ENCODE assay signal across 8 cellular contexts in the genomic region with DNA sequence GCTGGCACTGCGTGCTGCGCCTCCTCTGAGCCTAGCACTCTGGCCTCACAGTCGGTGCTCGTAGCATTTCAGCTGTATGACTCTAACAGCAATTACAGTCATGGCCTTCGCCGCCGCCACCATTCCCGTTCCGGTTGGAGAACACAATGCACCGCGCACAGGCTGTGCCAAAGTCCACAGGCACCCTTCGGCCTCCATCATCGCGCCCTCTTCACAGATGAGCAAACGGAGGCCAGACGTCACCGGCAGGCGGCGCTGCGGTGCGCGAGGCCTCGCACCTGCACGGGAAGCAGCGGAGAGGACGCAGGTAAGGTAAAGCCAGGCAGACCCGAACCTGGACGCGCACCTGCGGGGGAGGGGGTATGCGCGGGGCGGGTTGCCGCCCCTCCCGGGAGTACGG.
DNase-seq lines count a peak whose midpoint lies in the region; ATAC-seq and TF ChIP-seq lines count a peak whose summit lies in the region.

No MANE protein-coding gene starts in this region.

- peak; percentile 45 for TF ChIP-seq CTCF in CD4-positive, alpha-beta T cell (IDR thresholded peaks at IDR 0.05)
- no peak for TF ChIP-seq CTCF in activated B cell treated with CpG ODN at 0.5 μM for 24 hours (IDR thresholded peaks at IDR 0.05)

- no peak overlapping the region for H3K27ac Mint-ChIP-seq in CD4-positive, alpha-beta T cell
- no peak overlapping the region for H3K27ac Mint-ChIP-seq in activated B cell treated with CpG ODN at 0.5 μM for 24 hours
- no peak overlapping the region for H3K27ac Mint-ChIP-seq in central memory CD8-positive, alpha-beta T cell (ENCODE audit: low read depth)

- H3K9me3 Mint-ChIP-seq in CD4-positive, alpha-beta T cell, result no peaks in the 10 kb centered on the region
- H3K9me3 Mint-ChIP-seq in activated B cell treated with CpG ODN at 0.5 μM for 24 hours, result no peaks in the 10 kb centered on the region
- H3K9me3 Mint-ChIP-seq in central memory CD8-positive, alpha-beta T cell, result no peaks in the 10 kb centered on the region

- H3K27me3 Mint-ChIP-seq in CD4-positive, alpha-beta T cell, result peaks cover 79% of the 10 kb centered on the region
- H3K27me3 Mint-ChIP-seq in activated B cell treated with CpG ODN at 0.5 μM for 24 hours, result peaks cover 38% of the 10 kb centered on the region
- peaks cover 83% of the 10 kb centered on the region for H3K27me3 Mint-ChIP-seq in central memory CD8-positive, alpha-beta T cell

- intact Hi-C loops in CD4-positive, alpha-beta T cell (cut with DNase I, micrococcal nuclease), result loop anchor here (2.0 kb wide), 1 partner anchor 137 kb away; no protein-coding TSS in a partner anchor
- intact Hi-C loops in activated B cell treated with CpG ODN at 0.5 μM for 24 hours (cut with micrococcal nuclease), result loop anchor here (10.0 kb wide), 1 partner anchor 389 kb away; no protein-coding TSS in a partner anchor
- intact Hi-C loops in sciatic nerve (cut with DNase I), result no loop called here

- H3K4me3 Mint-ChIP-seq in CD4-positive, alpha-beta T cell, result no peak overlapping the region
- peak overlapping the region; percentile 44 for H3K4me3 Mint-ChIP-seq in activated B cell treated with CpG ODN at 0.5 μM for 24 hours
- H3K4me3 Mint-ChIP-seq in central memory CD8-positive, alpha-beta T cell, result peak overlapping the region; percentile 45

- POLR2A ChIA-PET in CD4-positive, alpha-beta T cell (lab: Charles Lee), result no interaction called here
- POLR2A ChIA-PET in activated B cell treated with CpG ODN at 0.5 μM for 24 hours (lab: Charles Lee), result no interaction called here

- no peak for ATAC-seq in CD4-positive, alpha-beta T cell (ENCODE audit: poor library complexity)
- ATAC-seq in activated B cell treated with CpG ODN at 0.5 μM for 24 hours (ENCODE audit: low read depth), result no peak
- no peak for ATAC-seq in central memory CD8-positive, alpha-beta T cell (replicated peaks; ENCODE audit: extremely low read depth, poor library complexity, severe bottlenecking)
- no peak for ATAC-seq in sciatic nerve
- ATAC-seq in GM19397 (IDR thresholded peaks at IDR 0.05; ENCODE audit: unreplicated experiment), result no peak
- no peak for ATAC-seq in GM18519 (IDR thresholded peaks at IDR 0.05; ENCODE audit: low FRiP score, unreplicated experiment)
- ATAC-seq in GM18520 (IDR thresholded peaks at IDR 0.05; ENCODE audit: unreplicated experiment), result no peak

- H3K4me1 Mint-ChIP-seq in CD4-positive, alpha-beta T cell (ENCODE audit: low read depth), result peaks cover 13% of the 10 kb centered on the region
- H3K4me1 Mint-ChIP-seq in activated B cell treated with CpG ODN at 0.5 μM for 24 hours, result peaks cover 10% of the 10 kb centered on the region
- H3K4me1 Mint-ChIP-seq in central memory CD8-positive, alpha-beta T cell, result peaks cover 6% of the 10 kb centered on the region

- H3K27ac ChIP-seq in CD4-positive, alpha-beta T cell (ENCODE audit: low read depth, low read length), result no peak overlapping the region

- no peaks in the 10 kb centered on the region for H3K36me3 Mint-ChIP-seq in CD4-positive, alpha-beta T cell (ENCODE audit: low read depth)
- no peaks in the 10 kb centered on the region for H3K36me3 Mint-ChIP-seq in activated B cell treated with CpG ODN at 0.5 μM for 24 hours (ENCODE audit: low read depth)
- no peaks in the 10 kb centered on the region for H3K36me3 Mint-ChIP-seq in central memory CD8-positive, alpha-beta T cell (ENCODE audit: insufficient read depth)

- DNase-seq in CD4-positive, alpha-beta T cell, result peak in 9 of 10 experiments; percentile 14 to 53 (median 35)
- DNase-seq in activated B cell treated with CpG ODN at 0.5 μM for 24 hours (peak; percentile 16), sciatic nerve (ENCODE audit: low spot score) (peak; percentile 47), NAMALWA (ENCODE audit: low spot score) (no peak)
- no peak for DNase-seq in central memory CD8-positive, alpha-beta T cell (ENCODE audit: low spot score in 2 of 2)

- H3K9me3 ChIP-seq in CD4-positive, alpha-beta T cell (ENCODE audit: control insufficient read depth, low read length), result no peaks in the 10 kb centered on the region

- CTCF ChIA-PET in CD4-positive, alpha-beta T cell (lab: Charles Lee), result no interaction called here
- CTCF ChIA-PET in activated B cell treated with CpG ODN at 0.5 μM for 24 hours (lab: Charles Lee), result interaction anchor here (1.2 kb wide), 1 partner anchor 10 kb away, joined by 3 read pairs; no protein-coding TSS in a partner anchor

- H3K27me3 ChIP-seq in CD4-positive, alpha-beta T cell (ENCODE audit: control insufficient read depth, insufficient read depth, low read length), result peaks cover 57% of the 10 kb centered on the region

Comparison
In these comparisons a context has a peak if more than half of its experiments do, and no peak if none do; other contexts are left out.
1. DNase-seq: peak in CD4-positive, alpha-beta T cell (9 of 10), activated B cell treated with CpG ODN at 0.5 μM for 24 hours (single experiment) and sciatic nerve (single experiment); none in central memory CD8-positive, alpha-beta T cell (0 of 2) and NAMALWA (single experiment).